Comparison of ENCODE assay signal across 1 cellular context in genomic region chr1:39646232-39647081, GRCh38.
TF ChIP-seq lines count a peak whose summit lies in the region.

No MANE protein-coding gene starts in this region.

TF ChIP-seq in H1, 55 proteins besides CTCF, POLR2A, EP300 and RAD21:
- TF ChIP-seq JUN (IDR thresholded peaks at IDR 0.05; ENCODE audit: low read depth, low read length), result no peak
- no peak for TF ChIP-seq POU5F1 (IDR thresholded peaks at IDR 0.05; ENCODE audit: low read depth, low read length)
- TF ChIP-seq, protein P1, sequence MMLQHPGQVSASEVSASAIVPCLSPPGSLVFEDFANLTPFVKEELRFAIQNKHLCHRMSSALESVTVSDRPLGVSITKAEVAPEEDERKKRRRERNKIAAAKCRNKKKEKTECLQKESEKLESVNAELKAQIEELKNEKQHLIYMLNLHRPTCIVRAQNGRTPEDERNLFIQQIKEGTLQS (IDR thresholded peaks at IDR 0.05; ENCODE audit: insufficient read depth, low read depth, low read length), result no peak
- no peak for TF ChIP-seq RXRA (IDR thresholded peaks at IDR 0.05; ENCODE audit: insufficient read depth, low read depth, low read length)
- no peak for TF ChIP-seq SP2 (IDR thresholded peaks at IDR 0.05; ENCODE audit: low read length)
- no peak for TF ChIP-seq GTF2F1 (IDR thresholded peaks at IDR 0.05; ENCODE audit: borderline replicate concordance, low read depth, low read length)
- no peak for TF ChIP-seq CBX8 (IDR thresholded peaks at IDR 0.05; ENCODE audit: borderline replicate concordance, low read depth, low read length)
- TF ChIP-seq YY1 (IDR thresholded peaks at IDR 0.05; ENCODE audit: low read depth, low read length), result no peak
- TF ChIP-seq, protein P2, sequence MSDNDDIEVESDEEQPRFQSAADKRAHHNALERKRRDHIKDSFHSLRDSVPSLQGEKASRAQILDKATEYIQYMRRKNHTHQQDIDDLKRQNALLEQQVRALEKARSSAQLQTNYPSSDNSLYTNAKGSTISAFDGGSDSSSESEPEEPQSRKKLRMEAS (IDR thresholded peaks at IDR 0.05), result peak; percentile 92
- TF ChIP-seq SIX5 (IDR thresholded peaks at IDR 0.05; ENCODE audit: low read depth, low read length), result no peak
- no peak for TF ChIP-seq NANOG (IDR thresholded peaks at IDR 0.05; ENCODE audit: insufficient read depth, low read depth, low read length, poor library complexity, severe bottlenecking)
- TF ChIP-seq, protein P3, sequence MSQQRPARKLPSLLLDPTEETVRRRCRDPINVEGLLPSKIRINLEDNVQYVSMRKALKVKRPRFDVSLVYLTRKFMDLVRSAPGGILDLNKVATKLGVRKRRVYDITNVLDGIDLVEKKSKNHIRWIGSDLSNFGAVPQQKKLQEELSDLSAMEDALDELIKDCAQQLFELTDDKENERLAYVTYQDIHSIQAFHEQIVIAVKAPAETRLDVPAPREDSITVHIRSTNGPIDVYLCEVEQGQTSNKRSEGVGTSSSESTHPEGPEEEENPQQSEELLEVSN (IDR thresholded peaks at IDR 0.05), result peak; percentile 60; the same call in 1 of the 2 replicates
- no peak for TF ChIP-seq HDAC6 (IDR thresholded peaks at IDR 0.05; ENCODE audit: low read depth, low read length)
- peak in 1 of 2 experiments; percentile 54; a peak in 1 of 4 replicates for TF ChIP-seq SIN3A (conservative IDR thresholded peaks at IDR 0.05 in 1 of 2, IDR thresholded peaks at IDR 0.05 in 1 of 2; ENCODE audit: low read depth in 1 of 2, low read length in 2 of 2)
- no peak for TF ChIP-seq ZNF274 (IDR thresholded peaks at IDR 0.05; ENCODE audit: borderline replicate concordance, extremely low read depth, low read length)
- no peak for TF ChIP-seq KDM4A (IDR thresholded peaks at IDR 0.05; ENCODE audit: low read depth, low read length, severe bottlenecking)
- TF ChIP-seq SP4 (IDR thresholded peaks at IDR 0.05; ENCODE audit: low read length), result no peak
- no peak for TF ChIP-seq JUND (IDR thresholded peaks at IDR 0.05; ENCODE audit: low read length)
- TF ChIP-seq BRCA1 (IDR thresholded peaks at IDR 0.05; ENCODE audit: low read depth, low read length), result no peak
- peak; percentile 40 for TF ChIP-seq ASH2L (IDR thresholded peaks at IDR 0.05; ENCODE audit: low read length)
- TF ChIP-seq TEAD4 (IDR thresholded peaks at IDR 0.05; ENCODE audit: low read depth, low read length), result peak; percentile 66; the same call in 1 of the 2 replicates
- TF ChIP-seq CTBP2 (IDR thresholded peaks at IDR 0.05; ENCODE audit: borderline replicate concordance, insufficient read depth, insufficient read length, low read length), result no peak
- TF ChIP-seq SIRT6 (IDR thresholded peaks at IDR 0.05; ENCODE audit: low read length), result no peak
- TF ChIP-seq CHD2 (IDR thresholded peaks at IDR 0.05; ENCODE audit: low read length), result no peak
- TF ChIP-seq CREB1 (IDR thresholded peaks at IDR 0.05), result no peak
- TF ChIP-seq RBBP5 (IDR thresholded peaks at IDR 0.05; ENCODE audit: borderline replicate concordance, low read depth, low read length), result no peak
- TF ChIP-seq TAF7 (optimal IDR thresholded peaks at IDR 0.05; ENCODE audit: borderline replicate concordance, low read depth, low read length), result no peak
- no peak for TF ChIP-seq MAFK (IDR thresholded peaks at IDR 0.05; ENCODE audit: low read depth, low read length)
- TF ChIP-seq RFX5 (IDR thresholded peaks at IDR 0.05; ENCODE audit: borderline replicate concordance, low read depth, low read length), result no peak
- TF ChIP-seq TCF12 (IDR thresholded peaks at IDR 0.05; ENCODE audit: low read depth, low read length), result peak; percentile 90
- TF ChIP-seq HDAC2 (IDR thresholded peaks at IDR 0.05; ENCODE audit: borderline replicate concordance in 1 of 2, low read depth in 2 of 2, low read length in 2 of 2), result no peak
- no peak for TF ChIP-seq BACH1 (IDR thresholded peaks at IDR 0.05; ENCODE audit: low read length)
- no peak for TF ChIP-seq CHD1 (IDR thresholded peaks at IDR 0.05; ENCODE audit: low read depth, low read length)
- TF ChIP-seq EGR1 (IDR thresholded peaks at IDR 0.05; ENCODE audit: borderline replicate concordance, low read depth, low read length), result no peak
